ENCODE assay signal across 9 cellular contexts in the genomic region with DNA sequence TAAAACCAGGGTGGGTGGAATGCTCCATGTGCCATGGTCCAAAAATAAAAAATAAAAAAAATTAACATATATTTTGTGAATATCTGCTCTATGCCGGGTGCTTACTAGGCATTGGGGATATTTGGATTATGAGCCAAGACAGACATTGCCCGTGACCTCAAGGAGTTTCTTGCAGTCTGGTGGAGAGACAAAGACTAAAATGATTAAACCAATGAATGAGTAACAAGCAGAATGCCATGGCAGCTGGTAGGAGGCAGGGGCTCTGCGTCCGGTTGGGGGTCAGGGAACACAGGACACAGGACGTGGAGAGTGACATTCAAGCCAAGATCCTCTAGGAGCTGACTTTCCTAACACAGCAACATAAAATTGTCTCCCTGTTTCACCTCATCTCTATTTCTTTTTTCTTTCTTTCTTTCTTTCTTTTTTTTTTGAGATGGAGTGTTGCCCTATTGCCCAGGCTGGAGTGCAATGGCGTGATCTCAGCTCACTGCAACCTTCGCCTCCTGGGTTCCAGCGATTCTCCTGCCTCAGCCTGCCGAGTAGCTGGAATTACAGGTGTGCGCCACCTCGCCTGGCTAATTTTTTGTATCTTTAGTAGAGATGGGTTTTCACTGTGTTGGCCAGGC.
"Had no signal": no experiment of that assay in that cellular context is flagged by ENCODE, and none has a peak within 500 bp of the region (broad histone marks: within the 10 kb centered on the region; RNA-seq: fewer than 3 reads in every experiment).

No MANE protein-coding gene starts in this region.

- H3K4me1 Mint-ChIP-seq: activated naive CD8-positive, alpha-beta T cell treated with anti-CD3 and anti-CD28 coated beads for 36 hours had no signal

- H3K4me3 ChIP-seq: left ventricle myocardium inferior, right atrium auricular region, transverse colon had no signal

- H3K4me3 Mint-ChIP-seq: activated naive CD8-positive, alpha-beta T cell treated with anti-CD3 and anti-CD28 coated beads for 36 hours; natural killer cell; stimulated activated memory B cell treated with anti-CD40 and anti-IgM and Interleukin-4, amounts not matched to agents 10 μg/mL and 1 μg/mL and 100 μg/mL, for 72 hours; WTC11 had no signal

- H3K27me3 ChIP-seq: right atrium auricular region, transverse colon had no signal

- H3K27me3 Mint-ChIP-seq: activated naive CD8-positive, alpha-beta T cell treated with anti-CD3 and anti-CD28 coated beads for 36 hours had no signal

- H3K36me3 Mint-ChIP-seq: activated naive CD8-positive, alpha-beta T cell treated with anti-CD3 and anti-CD28 coated beads for 36 hours; natural killer cell; WTC11 had no signal

- H3K27ac Mint-ChIP-seq: activated naive CD8-positive, alpha-beta T cell treated with anti-CD3 and anti-CD28 coated beads for 36 hours; natural killer cell; stimulated activated memory B cell treated with anti-CD40 and anti-IgM and Interleukin-4, amounts not matched to agents 10 μg/mL and 1 μg/mL and 100 μg/mL, for 72 hours; WTC11 had no signal

- H3K9me3 Mint-ChIP-seq: activated naive CD8-positive, alpha-beta T cell treated with anti-CD3 and anti-CD28 coated beads for 36 hours had no signal

- H3K4me1 ChIP-seq: foreskin keratinocyte had no signal

- DNase-seq: left ventricle myocardium inferior, occipital lobe had no signal

- H3K27ac ChIP-seq: foreskin keratinocyte, left ventricle myocardium inferior, right atrium auricular region, transverse colon had no signal

- H3K9me3 ChIP-seq: left ventricle myocardium inferior, right atrium auricular region, transverse colon had no signal

- H3K36me3 ChIP-seq: left ventricle myocardium inferior, right atrium auricular region, transverse colon had no signal
